Comparison of ENCODE assay signal across 1 cellular context in the genomic region with DNA sequence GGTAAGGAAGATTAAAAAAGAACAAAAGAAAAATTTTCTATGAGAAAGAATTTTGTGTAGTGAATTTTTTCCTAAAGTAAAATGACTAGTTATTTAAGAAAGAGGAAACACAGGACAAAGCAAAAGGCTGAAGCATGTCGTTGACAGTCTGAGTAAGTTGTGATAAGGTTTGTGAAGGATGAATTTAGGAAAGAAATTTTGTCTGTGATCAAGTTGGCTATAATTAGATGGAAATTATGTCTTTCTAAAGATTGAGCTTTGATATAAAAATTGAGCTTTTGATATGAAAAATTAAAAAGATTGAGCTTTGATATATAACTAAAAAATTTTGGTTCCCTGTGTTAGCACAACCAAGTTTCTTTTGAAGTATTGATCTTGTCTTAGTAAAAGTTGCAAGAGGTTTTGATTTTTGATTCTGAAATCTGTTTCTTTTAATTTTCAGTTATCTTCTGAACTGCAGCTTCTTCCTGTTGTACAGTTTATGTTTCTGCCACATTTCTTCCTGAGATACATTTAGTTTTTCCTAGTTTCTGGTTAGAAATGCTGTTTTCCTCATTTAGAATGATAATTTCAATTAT.
TF ChIP-seq lines count a peak whose summit lies in the region.

No MANE protein-coding gene starts in this region.

TF ChIP-seq in K562, 482 proteins besides CTCF, POLR2A, EP300 and RAD21 (continued from another document):
- TF ChIP-seq, protein P1, sequence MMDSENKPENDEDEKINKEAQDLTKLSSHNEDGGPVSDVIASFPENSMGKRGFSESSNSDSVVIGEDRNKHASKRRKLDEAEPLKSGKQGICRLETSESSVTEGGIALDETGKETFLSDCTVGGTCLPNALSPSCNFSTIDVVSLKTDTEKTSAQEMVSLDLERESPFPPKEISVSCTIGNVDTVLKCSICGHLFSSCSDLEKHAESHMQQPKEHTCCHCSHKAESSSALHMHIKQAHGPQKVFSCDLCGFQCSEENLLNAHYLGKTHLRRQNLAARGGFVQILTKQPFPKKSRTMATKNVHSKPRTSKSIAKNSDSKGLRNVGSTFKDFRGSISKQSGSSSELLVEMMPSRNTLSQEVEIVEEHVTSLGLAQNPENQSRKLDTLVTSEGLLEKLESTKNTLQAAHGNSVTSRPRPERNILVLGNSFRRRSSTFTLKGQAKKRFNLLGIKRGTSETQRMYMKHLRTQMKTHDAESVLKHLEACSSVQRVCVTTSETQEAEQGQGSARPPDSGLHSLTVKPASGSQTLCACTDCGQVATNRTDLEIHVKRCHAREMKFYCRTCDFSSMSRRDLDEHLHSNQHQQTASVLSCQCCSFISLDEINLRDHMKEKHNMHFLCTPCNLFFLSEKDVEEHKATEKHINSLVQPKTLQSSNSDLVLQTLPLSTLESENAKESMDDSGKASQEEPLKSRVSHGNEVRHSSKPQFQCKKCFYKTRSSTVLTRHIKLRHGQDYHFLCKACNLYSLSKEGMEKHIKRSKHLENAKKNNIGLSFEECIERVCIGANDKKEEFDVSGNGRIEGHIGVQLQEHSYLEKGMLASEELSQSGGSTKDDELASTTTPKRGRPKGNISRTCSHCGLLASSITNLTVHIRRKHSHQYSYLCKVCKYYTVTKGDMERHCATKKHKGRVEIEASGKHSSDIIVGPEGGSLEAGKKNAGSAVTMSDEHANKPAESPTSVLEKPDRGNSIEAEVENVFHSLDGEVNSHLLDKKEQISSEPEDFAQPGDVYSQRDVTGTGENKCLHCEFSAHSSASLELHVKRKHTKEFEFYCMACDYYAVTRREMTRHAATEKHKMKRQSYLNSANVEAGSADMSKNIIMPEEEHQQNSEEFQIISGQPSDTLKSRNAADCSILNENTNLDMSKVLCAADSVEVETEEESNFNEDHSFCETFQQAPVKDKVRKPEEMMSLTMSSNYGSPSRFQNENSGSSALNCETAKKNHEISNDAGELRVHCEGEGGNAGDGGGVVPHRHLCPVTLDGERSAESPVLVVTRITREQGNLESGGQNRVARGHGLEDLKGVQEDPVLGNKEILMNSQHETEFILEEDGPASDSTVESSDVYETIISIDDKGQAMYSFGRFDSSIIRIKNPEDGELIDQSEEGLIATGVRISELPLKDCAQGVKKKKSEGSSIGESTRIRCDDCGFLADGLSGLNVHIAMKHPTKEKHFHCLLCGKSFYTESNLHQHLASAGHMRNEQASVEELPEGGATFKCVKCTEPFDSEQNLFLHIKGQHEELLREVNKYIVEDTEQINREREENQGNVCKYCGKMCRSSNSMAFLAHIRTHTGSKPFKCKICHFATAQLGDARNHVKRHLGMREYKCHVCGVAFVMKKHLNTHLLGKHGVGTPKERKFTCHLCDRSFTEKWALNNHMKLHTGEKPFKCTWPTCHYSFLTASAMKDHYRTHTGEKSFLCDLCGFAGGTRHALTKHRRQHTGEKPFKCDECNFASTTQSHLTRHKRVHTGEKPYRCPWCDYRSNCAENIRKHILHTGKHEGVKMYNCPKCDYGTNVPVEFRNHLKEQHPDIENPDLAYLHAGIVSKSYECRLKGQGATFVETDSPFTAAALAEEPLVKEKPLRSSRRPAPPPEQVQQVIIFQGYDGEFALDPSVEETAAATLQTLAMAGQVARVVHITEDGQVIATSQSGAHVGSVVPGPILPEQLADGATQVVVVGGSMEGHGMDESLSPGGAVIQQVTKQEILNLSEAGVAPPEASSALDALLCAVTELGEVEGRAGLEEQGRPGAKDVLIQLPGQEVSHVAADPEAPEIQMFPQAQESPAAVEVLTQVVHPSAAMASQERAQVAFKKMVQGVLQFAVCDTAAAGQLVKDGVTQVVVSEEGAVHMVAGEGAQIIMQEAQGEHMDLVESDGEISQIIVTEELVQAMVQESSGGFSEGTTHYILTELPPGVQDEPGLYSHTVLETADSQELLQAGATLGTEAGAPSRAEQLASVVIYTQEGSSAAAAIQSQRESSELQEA (IDR thresholded peaks at IDR 0.05; ENCODE audit: low read depth), result no peak
